Comparison of ENCODE assay signal across 8 cellular contexts in genomic region chr17:68456529-68457167, GRCh38. TPM values are rescaled to one million over a fixed set of nuclear protein-coding genes. Genes with fewer than 3 reads are reported as not detected.
A peak's percentile ranks its signal among the peaks of the same experiment; 100 is the strongest.
DNase-seq lines count a peak whose midpoint lies in the region; ATAC-seq and TF ChIP-seq lines count a peak whose summit lies in the region.

No MANE protein-coding gene starts in this region.

- H3K4me1 Mint-ChIP-seq in activated naive CD8-positive, alpha-beta T cell (ENCODE audit: low read depth), result peaks cover 38% of the 10 kb centered on the region
- peaks cover 23% of the 10 kb centered on the region for H3K4me1 Mint-ChIP-seq in neural crest cell

- no peak for ATAC-seq in GM18505 (IDR thresholded peaks at IDR 0.05; ENCODE audit: unreplicated experiment)

- DNase-seq in EH (ENCODE audit: low read depth), result peak; percentile 95
- DNase-seq in M059J (ENCODE audit: low read depth), result peak; percentile 87
- DNase-seq in globus pallidus (ENCODE audit: low spot score), result peak; percentile 79
- DNase-seq in neural crest cell (ENCODE audit: low read depth, low spot score), result peak; percentile 53
- no peak for DNase-seq in stimulated activated naive CD4-positive, alpha-beta T cell (lab: John Stamatoyannopoulos, UW)
- no peak for DNase-seq in NCI-H2107 (lab: John Stamatoyannopoulos, UW)

- no peaks in the 10 kb centered on the region for H3K27me3 Mint-ChIP-seq in activated naive CD8-positive, alpha-beta T cell
- H3K27me3 Mint-ChIP-seq in neural crest cell (ENCODE audit: low read depth), result peaks cover 25% of the 10 kb centered on the region

- H3K4me3 Mint-ChIP-seq in activated naive CD8-positive, alpha-beta T cell, result peak overlapping the region; percentile 80
- peak overlapping the region; percentile 99 for H3K4me3 Mint-ChIP-seq in neural crest cell

- no peaks in the 10 kb centered on the region for H3K36me3 Mint-ChIP-seq in activated naive CD8-positive, alpha-beta T cell
- no peaks in the 10 kb centered on the region for H3K36me3 Mint-ChIP-seq in neural crest cell (ENCODE audit: low read depth)

- H3K27ac Mint-ChIP-seq in activated naive CD8-positive, alpha-beta T cell, result no peak overlapping the region
- peak overlapping the region; percentile 98 for H3K27ac Mint-ChIP-seq in neural crest cell (ENCODE audit: unreplicated experiment)

- H3K9me3 Mint-ChIP-seq in activated naive CD8-positive, alpha-beta T cell (ENCODE audit: low read depth), result no peaks in the 10 kb centered on the region
- no peaks in the 10 kb centered on the region for H3K9me3 Mint-ChIP-seq in neural crest cell

- no peak for TF ChIP-seq POLR2A in GM18505 (IDR thresholded peaks at IDR 0.05; ENCODE audit: borderline replicate concordance, extremely low read depth, insufficient read depth, insufficient read length)

- TF ChIP-seq CTCF in neural crest cell (conservative IDR thresholded peaks at IDR 0.05), result no peak

RNA-seq across cellular contexts. Expression of gene WIPI1, which starts 0.6 kb away (rescaled TPM):
- total RNA-seq in M059J (2014; rRNA removed; shearing (Covaris generic)), result 32.8 and 36.0 TPM in 2 replicates
- 14.1 and 15.6 TPM in 2 replicates for total RNA-seq in neural crest cell

RNA-seq across cellular contexts. Expression of gene PRKAR1A, which starts 55.6 kb away (rescaled TPM):
- 152 and 182 TPM in 2 replicates for total RNA-seq in M059J (2014; rRNA removed; shearing (Covaris generic))
- total RNA-seq in neural crest cell, result 250 and 258 TPM in 2 replicates

Comparison
In these comparisons a context has a peak if more than half of its experiments do, and no peak if none do; other contexts are left out.
1. DNase-seq: peak in EH (single experiment), M059J (single experiment), globus pallidus (single experiment) and neural crest cell (single experiment); none in stimulated activated naive CD4-positive, alpha-beta T cell (0 of 6) and NCI-H2107 (single experiment).